15 cellular contexts compared by ENCODE assay signal in genomic region chr4:185018834-185019450, GRCh38. TPM values are rescaled to one million over a fixed set of nuclear protein-coding genes. Genes with fewer than 3 reads are reported as not detected.
A peak's percentile ranks its signal among the peaks of the same experiment; 100 is the strongest.
DNase-seq lines count a peak whose midpoint lies in the region; ATAC-seq and TF ChIP-seq lines count a peak whose summit lies in the region.
"Had no signal": no experiment of that assay in that cellular context is flagged by ENCODE, and none has a peak within 500 bp of the region (broad histone marks: within the 10 kb centered on the region; RNA-seq: fewer than 3 reads in every experiment).

No MANE protein-coding gene starts in this region.

- H3K4me1 Mint-ChIP-seq in activated T-helper 2 cell treated with anti-CD3 and anti-CD28 coated beads, Interferon-gamma antibody, Interleukin-2, Interleukin-4, amounts not matched to agents 10 μg/mL and 5 μg/mL and 100 μg/mL, durations not matched to agents 14 hours and 24 hours and 36 hours (ENCODE audit: low read depth) = peaks cover 4% of the 10 kb centered on the region

- H3K4me1 ChIP-seq in left ventricle myocardium inferior = peaks cover 54% of the 10 kb centered on the region
- peaks cover 0 to 58% (median 21%) of the 10 kb centered on the region in 12 donors for H3K4me1 ChIP-seq in heart left ventricle
- peaks cover 4 to 39% of the 10 kb centered on the region in 2 donors for H3K4me1 ChIP-seq in left lung
- H3K4me1 ChIP-seq: BE2C had no signal

- no peak overlapping the region for H3K27ac ChIP-seq in left ventricle myocardium inferior (replicated peaks)
- H3K27ac ChIP-seq in heart left ventricle = no peak overlapping the region
- no peak overlapping the region for H3K27ac ChIP-seq in left lung

- H3K27me3 ChIP-seq in left ventricle myocardium inferior (ENCODE audit: low read depth) = peaks cover 99% of the 10 kb centered on the region
- peaks cover 45 to 98% (median 88%) of the 10 kb centered on the region in 9 donors for H3K27me3 ChIP-seq in heart left ventricle
- H3K27me3 ChIP-seq in left lung = peaks cover 88 to 100% of the 10 kb centered on the region in 2 donors

- H3K36me3 ChIP-seq in left ventricle myocardium inferior (no peaks in the 10 kb centered on the region), heart left ventricle (no peaks in the 10 kb centered on the region), left lung (no peaks in the 10 kb centered on the region)
- H3K36me3 ChIP-seq: BE2C had no signal

- H3K4me3 ChIP-seq in left ventricle myocardium inferior (peak overlapping the region; percentile 49), heart left ventricle (peak overlapping the region in 1 of 12 donors; percentile 5), left lung (peak overlapping the region in 1 of 2 donors; percentile 10)

- intact Hi-C loops in left ventricle myocardium inferior (cut with micrococcal nuclease) = no loop called here
- intact Hi-C loops in heart left ventricle (cut with DNase I) = no loop called here
- intact Hi-C loops in activated T-helper 2 cell treated with anti-CD3 and anti-CD28 coated beads, Interferon-gamma antibody, Interleukin-2, Interleukin-4, amounts not matched to agents 10 μg/mL and 5 μg/mL and 100 μg/mL, durations not matched to agents 14 hours and 24 hours and 36 hours (cut with micrococcal nuclease) = loop anchor here (2.0 to 10.0 kb wide), 3 partner anchors 516 to 1708 kb away; partner anchors contain the start of genes PDLIM3 and STOX2
- intact Hi-C loops in left lung (cut with DNase I) = no loop called here

- H3K36me3 Mint-ChIP-seq in activated T-helper 2 cell treated with anti-CD3 and anti-CD28 coated beads, Interferon-gamma antibody, Interleukin-2, Interleukin-4, amounts not matched to agents 10 μg/mL and 5 μg/mL and 100 μg/mL, durations not matched to agents 14 hours and 24 hours and 36 hours (ENCODE audit: low read depth) = no peaks in the 10 kb centered on the region

- H3K9me3 Mint-ChIP-seq in activated T-helper 2 cell treated with anti-CD3 and anti-CD28 coated beads, Interferon-gamma antibody, Interleukin-2, Interleukin-4, amounts not matched to agents 10 μg/mL and 5 μg/mL and 100 μg/mL, durations not matched to agents 14 hours and 24 hours and 36 hours = no peaks in the 10 kb centered on the region

- no peak for TF ChIP-seq CTCF in left ventricle myocardium inferior (IDR thresholded peaks at IDR 0.05; ENCODE audit: borderline replicate concordance)
- TF ChIP-seq CTCF in heart left ventricle (IDR thresholded peaks at IDR 0.05) = no peak
- TF ChIP-seq CTCF in left lung (IDR thresholded peaks at IDR 0.05) = no peak

- H3K9me3 ChIP-seq in left ventricle myocardium inferior (replicated peaks) (no peaks in the 10 kb centered on the region), heart left ventricle (no peaks in the 10 kb centered on the region), left lung (no peaks in the 10 kb centered on the region)
- H3K9me3 ChIP-seq: BE2C had no signal

- H3K27ac Mint-ChIP-seq in activated T-helper 2 cell treated with anti-CD3 and anti-CD28 coated beads, Interferon-gamma antibody, Interleukin-2, Interleukin-4, amounts not matched to agents 10 μg/mL and 5 μg/mL and 100 μg/mL, durations not matched to agents 14 hours and 24 hours and 36 hours = peak overlapping the region; percentile 38

- peaks cover 83% of the 10 kb centered on the region for H3K27me3 Mint-ChIP-seq in activated T-helper 2 cell treated with anti-CD3 and anti-CD28 coated beads, Interferon-gamma antibody, Interleukin-2, Interleukin-4, amounts not matched to agents 10 μg/mL and 5 μg/mL and 100 μg/mL, durations not matched to agents 14 hours and 24 hours and 36 hours (ENCODE audit: low read depth)

- DNase-seq in left ventricle myocardium inferior = no peak
- no peak for DNase-seq in heart left ventricle
- DNase-seq in activated T-helper 2 cell treated with anti-CD3 and anti-CD28 coated beads, Interferon-gamma antibody, Interleukin-2, Interleukin-4, amounts not matched to agents 10 μg/mL and 5 μg/mL and 100 μg/mL, durations not matched to agents 14 hours and 24 hours and 36 hours (ENCODE audit: low spot score) = no peak
- peak in 1 of 2 donors; percentile 49 for DNase-seq in left lung
- DNase-seq in midbrain (lab: John Stamatoyannopoulos, UW) = no peak
- DNase-seq in NCI-H187 (lab: John Stamatoyannopoulos, UW) = no peak
- no peak for DNase-seq in activated gamma-delta T cell (lab: John Stamatoyannopoulos, UW)
- DNase-seq: BE2C, cortex of kidney, GOT3, NCI-H774 had no signal

- TF ChIP-seq POLR2A in heart left ventricle (IDR thresholded peaks at IDR 0.05) = no peak

- no peak for ATAC-seq in heart left ventricle
- peak; percentile 74 for ATAC-seq in left lung
- no peak for ATAC-seq in HG03378 (IDR thresholded peaks at IDR 0.05; ENCODE audit: unreplicated experiment)
- ATAC-seq: Right ventricle myocardium inferior had no signal

- H3K4me3 Mint-ChIP-seq in activated T-helper 2 cell treated with anti-CD3 and anti-CD28 coated beads, Interferon-gamma antibody, Interleukin-2, Interleukin-4, amounts not matched to agents 10 μg/mL and 5 μg/mL and 100 μg/mL, durations not matched to agents 14 hours and 24 hours and 36 hours (ENCODE audit: low read depth) = no peak overlapping the region

- 2 to 4% (median 3%) methylated on average over 28 to 40 of the region's 40 CpGs for WGBS in heart left ventricle, 4 donors

RNA-seq across cellular contexts. Expression of gene HELT, which starts 0.7 kb away (rescaled TPM):
- total RNA-seq in left ventricle myocardium inferior (not detected), heart left ventricle (not detected), left lung (under 1 TPM in 1 of 2 donors, not detected in 1; 0.64 TPM)
- polyA plus RNA-seq in heart left ventricle = not detected
- not detected in 2 replicates for total RNA-seq in activated T-helper 2 cell treated with anti-CD3 and anti-CD28 coated beads, Interferon-gamma antibody, Interleukin-2, Interleukin-4, amounts not matched to agents 10 μg/mL and 5 μg/mL and 100 μg/mL, durations not matched to agents 14 hours and 24 hours and 36 hours
- total RNA-seq: renal cortical epithelial cell, Right ventricle myocardium inferior had no signal
- polyA plus RNA-seq: adipose tissue had no signal
